In the genomic region with DNA sequence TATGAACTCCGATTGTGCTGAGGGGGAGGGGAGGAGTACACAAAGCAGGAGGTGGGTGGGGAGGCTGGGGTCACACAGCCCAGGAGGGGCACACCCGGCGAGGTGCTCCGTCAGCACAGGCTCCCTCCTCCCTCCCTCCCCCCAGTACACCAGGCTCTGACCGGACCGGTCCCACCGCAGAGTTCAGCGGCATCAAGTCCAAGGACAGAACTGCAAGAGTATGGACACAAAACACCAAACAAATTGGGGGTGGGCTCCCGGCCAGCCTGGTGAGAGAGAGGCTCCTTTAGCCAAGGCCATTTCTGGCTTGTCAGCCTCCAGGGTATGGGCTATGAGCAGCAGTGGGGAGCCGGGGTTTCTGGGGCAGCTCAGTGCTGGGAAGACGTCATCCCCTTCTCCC, we compare ENCODE assay signal across 1 cellular context.
A peak's percentile ranks its signal among the peaks of the same experiment; 100 is the strongest.
TF ChIP-seq lines count a peak whose summit lies in the region.

No MANE protein-coding gene starts in this region.

TF ChIP-seq in HepG2, 621 proteins besides CTCF, POLR2A, EP300 and RAD21 (continued from another document):
- TF ChIP-seq SOX6 (IDR thresholded peaks at IDR 0.05): no peak
- 0 out of 2 replicates have a peak, but pooled peaks have one; percentile 22 for TF ChIP-seq SOX6 (CRISPR knock-in tag; IDR thresholded peaks at IDR 0.05)
- no peak for TF ChIP-seq ZNF160 (CRISPR knock-in tag; IDR thresholded peaks at IDR 0.05)
- TF ChIP-seq, protein P1, sequence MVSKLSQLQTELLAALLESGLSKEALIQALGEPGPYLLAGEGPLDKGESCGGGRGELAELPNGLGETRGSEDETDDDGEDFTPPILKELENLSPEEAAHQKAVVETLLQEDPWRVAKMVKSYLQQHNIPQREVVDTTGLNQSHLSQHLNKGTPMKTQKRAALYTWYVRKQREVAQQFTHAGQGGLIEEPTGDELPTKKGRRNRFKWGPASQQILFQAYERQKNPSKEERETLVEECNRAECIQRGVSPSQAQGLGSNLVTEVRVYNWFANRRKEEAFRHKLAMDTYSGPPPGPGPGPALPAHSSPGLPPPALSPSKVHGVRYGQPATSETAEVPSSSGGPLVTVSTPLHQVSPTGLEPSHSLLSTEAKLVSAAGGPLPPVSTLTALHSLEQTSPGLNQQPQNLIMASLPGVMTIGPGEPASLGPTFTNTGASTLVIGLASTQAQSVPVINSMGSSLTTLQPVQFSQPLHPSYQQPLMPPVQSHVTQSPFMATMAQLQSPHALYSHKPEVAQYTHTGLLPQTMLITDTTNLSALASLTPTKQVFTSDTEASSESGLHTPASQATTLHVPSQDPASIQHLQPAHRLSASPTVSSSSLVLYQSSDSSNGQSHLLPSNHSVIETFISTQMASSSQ (IDR thresholded peaks at IDR 0.05; ENCODE audit: low read depth): no peak
- TF ChIP-seq, protein P1 (CRISPR knock-in tag; IDR thresholded peaks at IDR 0.05; ENCODE audit: borderline replicate concordance): 0 out of 2 replicates have a peak, but pooled peaks have one; percentile 26
- TF ChIP-seq, protein P2, sequence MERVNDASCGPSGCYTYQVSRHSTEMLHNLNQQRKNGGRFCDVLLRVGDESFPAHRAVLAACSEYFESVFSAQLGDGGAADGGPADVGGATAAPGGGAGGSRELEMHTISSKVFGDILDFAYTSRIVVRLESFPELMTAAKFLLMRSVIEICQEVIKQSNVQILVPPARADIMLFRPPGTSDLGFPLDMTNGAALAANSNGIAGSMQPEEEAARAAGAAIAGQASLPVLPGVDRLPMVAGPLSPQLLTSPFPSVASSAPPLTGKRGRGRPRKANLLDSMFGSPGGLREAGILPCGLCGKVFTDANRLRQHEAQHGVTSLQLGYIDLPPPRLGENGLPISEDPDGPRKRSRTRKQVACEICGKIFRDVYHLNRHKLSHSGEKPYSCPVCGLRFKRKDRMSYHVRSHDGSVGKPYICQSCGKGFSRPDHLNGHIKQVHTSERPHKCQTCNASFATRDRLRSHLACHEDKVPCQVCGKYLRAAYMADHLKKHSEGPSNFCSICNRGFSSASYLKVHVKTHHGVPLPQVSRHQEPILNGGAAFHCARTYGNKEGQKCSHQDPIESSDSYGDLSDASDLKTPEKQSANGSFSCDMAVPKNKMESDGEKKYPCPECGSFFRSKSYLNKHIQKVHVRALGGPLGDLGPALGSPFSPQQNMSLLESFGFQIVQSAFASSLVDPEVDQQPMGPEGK (CRISPR knock-in tag; IDR thresholded peaks at IDR 0.05): 0 out of 2 replicates have a peak, but pooled peaks have one; percentile 20
- TF ChIP-seq ATAD3A (CRISPR knock-in tag; IDR thresholded peaks at IDR 0.05): no peak
- TF ChIP-seq, protein P3, sequence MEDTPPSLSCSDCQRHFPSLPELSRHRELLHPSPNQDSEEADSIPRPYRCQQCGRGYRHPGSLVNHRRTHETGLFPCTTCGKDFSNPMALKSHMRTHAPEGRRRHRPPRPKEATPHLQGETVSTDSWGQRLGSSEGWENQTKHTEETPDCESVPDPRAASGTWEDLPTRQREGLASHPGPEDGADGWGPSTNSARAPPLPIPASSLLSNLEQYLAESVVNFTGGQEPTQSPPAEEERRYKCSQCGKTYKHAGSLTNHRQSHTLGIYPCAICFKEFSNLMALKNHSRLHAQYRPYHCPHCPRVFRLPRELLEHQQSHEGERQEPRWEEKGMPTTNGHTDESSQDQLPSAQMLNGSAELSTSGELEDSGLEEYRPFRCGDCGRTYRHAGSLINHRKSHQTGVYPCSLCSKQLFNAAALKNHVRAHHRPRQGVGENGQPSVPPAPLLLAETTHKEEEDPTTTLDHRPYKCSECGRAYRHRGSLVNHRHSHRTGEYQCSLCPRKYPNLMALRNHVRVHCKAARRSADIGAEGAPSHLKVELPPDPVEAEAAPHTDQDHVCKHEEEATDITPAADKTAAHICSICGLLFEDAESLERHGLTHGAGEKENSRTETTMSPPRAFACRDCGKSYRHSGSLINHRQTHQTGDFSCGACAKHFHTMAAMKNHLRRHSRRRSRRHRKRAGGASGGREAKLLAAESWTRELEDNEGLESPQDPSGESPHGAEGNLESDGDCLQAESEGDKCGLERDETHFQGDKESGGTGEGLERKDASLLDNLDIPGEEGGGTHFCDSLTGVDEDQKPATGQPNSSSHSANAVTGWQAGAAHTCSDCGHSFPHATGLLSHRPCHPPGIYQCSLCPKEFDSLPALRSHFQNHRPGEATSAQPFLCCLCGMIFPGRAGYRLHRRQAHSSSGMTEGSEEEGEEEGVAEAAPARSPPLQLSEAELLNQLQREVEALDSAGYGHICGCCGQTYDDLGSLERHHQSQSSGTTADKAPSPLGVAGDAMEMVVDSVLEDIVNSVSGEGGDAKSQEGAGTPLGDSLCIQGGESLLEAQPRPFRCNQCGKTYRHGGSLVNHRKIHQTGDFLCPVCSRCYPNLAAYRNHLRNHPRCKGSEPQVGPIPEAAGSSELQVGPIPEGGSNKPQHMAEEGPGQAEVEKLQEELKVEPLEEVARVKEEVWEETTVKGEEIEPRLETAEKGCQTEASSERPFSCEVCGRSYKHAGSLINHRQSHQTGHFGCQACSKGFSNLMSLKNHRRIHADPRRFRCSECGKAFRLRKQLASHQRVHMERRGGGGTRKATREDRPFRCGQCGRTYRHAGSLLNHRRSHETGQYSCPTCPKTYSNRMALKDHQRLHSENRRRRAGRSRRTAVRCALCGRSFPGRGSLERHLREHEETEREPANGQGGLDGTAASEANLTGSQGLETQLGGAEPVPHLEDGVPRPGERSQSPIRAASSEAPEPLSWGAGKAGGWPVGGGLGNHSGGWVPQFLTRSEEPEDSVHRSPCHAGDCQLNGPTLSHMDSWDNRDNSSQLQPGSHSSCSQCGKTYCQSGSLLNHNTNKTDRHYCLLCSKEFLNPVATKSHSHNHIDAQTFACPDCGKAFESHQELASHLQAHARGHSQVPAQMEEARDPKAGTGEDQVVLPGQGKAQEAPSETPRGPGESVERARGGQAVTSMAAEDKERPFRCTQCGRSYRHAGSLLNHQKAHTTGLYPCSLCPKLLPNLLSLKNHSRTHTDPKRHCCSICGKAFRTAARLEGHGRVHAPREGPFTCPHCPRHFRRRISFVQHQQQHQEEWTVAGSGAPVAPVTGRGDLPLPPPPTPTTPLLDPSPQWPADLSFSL (CRISPR knock-in tag; IDR thresholded peaks at IDR 0.05): no peak
- TF ChIP-seq, protein P4, sequence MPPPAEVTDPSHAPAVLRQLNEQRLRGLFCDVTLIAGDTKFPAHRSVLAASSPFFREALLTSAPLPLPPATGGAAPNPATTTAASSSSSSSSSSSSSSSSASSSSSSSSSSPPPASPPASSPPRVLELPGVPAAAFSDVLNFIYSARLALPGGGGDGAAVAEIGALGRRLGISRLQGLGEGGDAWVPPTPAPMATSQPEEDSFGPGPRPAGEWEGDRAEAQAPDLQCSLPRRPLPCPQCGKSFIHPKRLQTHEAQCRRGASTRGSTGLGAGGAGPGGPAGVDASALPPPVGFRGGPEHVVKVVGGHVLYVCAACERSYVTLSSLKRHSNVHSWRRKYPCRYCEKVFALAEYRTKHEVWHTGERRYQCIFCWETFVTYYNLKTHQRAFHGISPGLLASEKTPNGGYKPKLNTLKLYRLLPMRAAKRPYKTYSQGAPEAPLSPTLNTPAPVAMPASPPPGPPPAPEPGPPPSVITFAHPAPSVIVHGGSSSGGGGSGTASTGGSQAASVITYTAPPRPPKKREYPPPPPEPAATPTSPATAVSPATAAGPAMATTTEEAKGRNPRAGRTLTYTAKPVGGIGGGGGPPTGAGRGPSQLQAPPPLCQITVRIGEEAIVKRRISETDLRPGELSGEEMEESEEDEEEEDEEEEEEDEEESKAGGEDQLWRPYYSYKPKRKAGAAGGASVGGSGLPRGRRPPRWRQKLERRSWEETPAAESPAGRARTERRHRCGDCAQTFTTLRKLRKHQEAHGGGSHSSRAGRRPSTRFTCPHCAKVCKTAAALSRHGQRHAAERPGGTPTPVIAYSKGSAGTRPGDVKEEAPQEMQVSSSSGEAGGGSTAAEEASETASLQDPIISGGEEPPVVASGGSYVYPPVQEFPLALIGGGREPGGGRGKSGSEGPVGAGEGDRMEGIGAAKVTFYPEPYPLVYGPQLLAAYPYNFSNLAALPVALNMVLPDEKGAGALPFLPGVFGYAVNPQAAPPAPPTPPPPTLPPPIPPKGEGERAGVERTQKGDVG (CRISPR knock-in tag; IDR thresholded peaks at IDR 0.05; ENCODE audit: borderline replicate concordance): no peak
- TF ChIP-seq NONO (IDR thresholded peaks at IDR 0.05): no peak
- TF ChIP-seq NONO (CRISPR knock-in tag; conservative IDR thresholded peaks at IDR 0.05): 0 out of 2 replicates have a peak, but pooled peaks have one; percentile 34
